Comparison of ENCODE assay signal across 36 cellular contexts in genomic region chr12:69141074-69141473, GRCh38.
"Had no signal": no experiment of that assay in that cellular context is flagged by ENCODE, and none has a peak within 500 bp of the region (broad histone marks: within the 10 kb centered on the region; RNA-seq: fewer than 3 reads in every experiment).

No MANE protein-coding gene starts in this region.

- H3K27ac Mint-ChIP-seq: activated B cell treated with CpG ODN at 0.5 μM for 24 hours; activated CD4-positive, alpha-beta memory T cell treated with anti-CD3 and anti-CD28 coated beads for 36 hours; activated CD4-positive, alpha-beta T cell treated with anti-CD3 and anti-CD28 coated beads, Interleukin-2, amount 10 ng/mL, durations not matched to agents 24 days and 14 days; activated CD8-positive, alpha-beta T cell treated with anti-CD3 and anti-CD28 coated beads for 36 hours; activated naive CD4-positive, alpha-beta T cell treated with anti-CD3 and anti-CD28 coated beads for 36 hours; activated naive CD4-positive, alpha-beta T cell treated with anti-CD3 and anti-CD28 coated beads, Interleukin-2, amount 50 U/mL, for 72 hours; activated naive CD8-positive, alpha-beta T cell treated with anti-CD3 and anti-CD28 coated beads for 36 hours; activated T-cell treated with anti-CD3 and anti-CD28 coated beads, Interleukin-2, amount 50 U/mL, for 72 hours; activated T-helper 1 cell treated with anti-CD3 and anti-CD28 coated beads, Interleukin-12 subunit alpha, Interleukin-12 subunit beta, Interleukin-2, Interleukin-4 antibody, amounts not matched to agents 30 ng/mL and 10 ng/mL and 1 ng/mL, durations not matched to agents 14 hours and 24 hours and 36 hours; activated T-helper 17 cell treated with anti-CD3 and anti-CD28 coated beads, Interleukin-2, amount 50 U/mL, for 72 hours; T-helper 1 cell treated with Interleukin-12 subunit alpha and Interleukin-12 subunit beta and Interleukin-4 antibody, amounts not matched to agents 30 μg/mL and 1 μg/mL, for 36 hours; T-helper 2 cell treated with Interferon-gamma antibody and Interleukin-4, amounts not matched to agents 5 μg/mL and 100 μg/mL, for 36 hours had no signal

- H3K36me3 ChIP-seq: adrenal gland, brain microvascular endothelial cell, breast epithelium had no signal

- FAIRE-seq: astrocyte, TTC549 had no signal

- H3K4me3 ChIP-seq: adrenal gland, body of pancreas, breast epithelium had no signal

- H3K27me3 ChIP-seq: adrenal gland, body of pancreas, brain microvascular endothelial cell, breast epithelium had no signal

- H3K27ac ChIP-seq: adrenal gland, body of pancreas, brain microvascular endothelial cell, breast epithelium, VCaP had no signal

- H3K4me3 Mint-ChIP-seq: activated B cell treated with CpG ODN at 0.5 μM for 24 hours; activated CD4-positive, alpha-beta memory T cell treated with anti-CD3 and anti-CD28 coated beads for 36 hours; activated CD4-positive, alpha-beta T cell treated with anti-CD3 and anti-CD28 coated beads, Interleukin-2, amount 10 ng/mL, durations not matched to agents 24 days and 14 days; activated CD8-positive, alpha-beta T cell treated with anti-CD3 and anti-CD28 coated beads for 36 hours; activated naive CD4-positive, alpha-beta T cell treated with anti-CD3 and anti-CD28 coated beads for 36 hours; activated naive CD8-positive, alpha-beta T cell treated with anti-CD3 and anti-CD28 coated beads for 36 hours; activated T-cell treated with anti-CD3 and anti-CD28 coated beads, Interleukin-2, amount 50 U/mL, for 4 hours; activated T-cell treated with anti-CD3 and anti-CD28 coated beads, Interleukin-2, amount 50 U/mL, for 72 hours; activated T-helper 1 cell treated with anti-CD3 and anti-CD28 coated beads, Interleukin-12 subunit alpha, Interleukin-12 subunit beta, Interleukin-2, Interleukin-4 antibody, amounts not matched to agents 30 ng/mL and 10 ng/mL and 1 ng/mL, durations not matched to agents 14 hours and 24 hours and 36 hours; activated T-helper 17 cell treated with anti-CD3 and anti-CD28 coated beads, Interleukin-2, amount 50 U/mL, for 72 hours; T-helper 1 cell treated with Interleukin-12 subunit alpha and Interleukin-12 subunit beta and Interleukin-4 antibody, amounts not matched to agents 30 μg/mL and 1 μg/mL, for 36 hours; T-helper 2 cell treated with Interferon-gamma antibody and Interleukin-4, amounts not matched to agents 5 μg/mL and 100 μg/mL, for 36 hours had no signal

- H3K4me1 Mint-ChIP-seq: activated B cell treated with CpG ODN at 0.5 μM for 24 hours; activated CD4-positive, alpha-beta T cell treated with anti-CD3 and anti-CD28 coated beads, Interleukin-2, amount 10 ng/mL, durations not matched to agents 24 days and 14 days; activated naive CD8-positive, alpha-beta T cell treated with anti-CD3 and anti-CD28 coated beads for 36 hours; activated T-helper 17 cell treated with anti-CD3 and anti-CD28 coated beads, Interleukin-2, amount 50 U/mL, for 72 hours had no signal

- DNase-seq: activated B cell treated with CpG ODN at 0.5 μM for 24 hours; activated CD4-positive, alpha-beta memory T cell treated with anti-CD3 and anti-CD28 coated beads for 36 hours; activated CD4-positive, alpha-beta T cell treated with anti-CD3 and anti-CD28 coated beads for 4 hours; activated CD4-positive, alpha-beta T cell treated with anti-CD3 and anti-CD28 coated beads, Interleukin-2, amount 10 ng/mL, durations not matched to agents 24 days and 14 days; activated CD4-positive, alpha-beta T cell treated with anti-CD3 and anti-CD28 coated beads, Interleukin-2, amount 50 U/mL, for 1 hour; activated CD4-positive, alpha-beta T cell treated with anti-CD3 and anti-CD28 coated beads, Interleukin-2, amount 50 U/mL, for 4 hours; activated CD4-positive, CD25-positive, alpha-beta regulatory T cell treated with anti-CD3 and anti-CD28 coated beads, Interleukin-2, amount 50 U/mL, for 72 hours; activated CD8-positive, alpha-beta memory T cell treated with anti-CD3 and anti-CD28 coated beads, Interleukin-2, amount 50 U/mL, for 4 hours; activated CD8-positive, alpha-beta T cell treated with anti-CD3 and anti-CD28 coated beads for 36 hours; activated effector memory CD4-positive, alpha-beta T cell treated with anti-CD3 and anti-CD28 coated beads, Interleukin-2, amount 50 U/mL, for 16 hours; activated gamma-delta T cell treated with Interleukin-2 at 50 U/mL for 16 hours; activated naive CD4-positive, alpha-beta T cell; activated naive CD4-positive, alpha-beta T cell treated with anti-CD3 and anti-CD28 coated beads for 36 hours; activated naive CD4-positive, alpha-beta T cell treated with anti-CD3 and anti-CD28 coated beads, Interleukin-2, amount 50 U/mL, for 16 hours; activated naive CD8-positive, alpha-beta T cell treated with anti-CD3 and anti-CD28 coated beads for 36 hours; activated T-cell treated with anti-CD3 and anti-CD28 coated beads for 4 hours; activated T-cell treated with anti-CD3 and anti-CD28 coated beads, Interleukin-2, amount 50 U/mL, for 1 hour; activated T-cell treated with anti-CD3 and anti-CD28 coated beads, Interleukin-2, amount 50 U/mL, for 4 hours; activated T-cell treated with anti-CD3 and anti-CD28 coated beads, Interleukin-2, amount 50 U/mL, for 72 hours; adrenal gland; amniotic stem cell; aorta; body of pancreas; brain microvascular endothelial cell; central memory CD4-positive, alpha-beta T cell; T-helper 2 cell; T-helper 9 cell had no signal

- H3K4me1 ChIP-seq: adrenal gland, body of pancreas, breast epithelium had no signal

- ATAC-seq: activated CD8-positive, alpha-beta T cell treated with anti-CD3 and anti-CD28 coated beads for 36 hours; activated naive CD4-positive, alpha-beta T cell treated with anti-CD3 and anti-CD28 coated beads, Interleukin-2, amount 50 U/mL, for 72 hours; activated T-cell treated with anti-CD3 and anti-CD28 coated beads, Interleukin-2, amount 50 U/mL, for 4 hours; activated T-cell treated with anti-CD3 and anti-CD28 coated beads, Interleukin-2, amount 50 U/mL, for 72 hours; body of pancreas had no signal
